ENCODE assay signal across 8 cellular contexts in genomic region chr3:19948192-19948591, GRCh38. TPM values are rescaled to one million over a fixed set of nuclear protein-coding genes. Genes with fewer than 3 reads are reported as not detected.
DNase-seq lines count a peak whose midpoint lies in the region; FAIRE-seq and TF ChIP-seq lines count a peak whose summit lies in the region.

No MANE protein-coding gene starts in this region.

- intact Hi-C loops in ovary (cut with DNase I): loop anchor here in 3 of 4 donors (5.0 to 10.0 kb wide), 3 partner anchors 87 to 237 kb away; partner anchors contain the start of genes KAT2B (in 1 of the 3) and SGO1 (in 1 of the 3)

- TF ChIP-seq POLR2A in Peyer's patch (IDR thresholded peaks at IDR 0.05): no peak
- no peak for TF ChIP-seq POLR2A in ovary (IDR thresholded peaks at IDR 0.05)
- TF ChIP-seq POLR2A in H54 (IDR thresholded peaks at IDR 0.05; ENCODE audit: low read depth, low read length): no peak

- no peak for DNase-seq in CD8-positive, alpha-beta memory T cell
- no peak for DNase-seq in Peyer's patch
- no peak for DNase-seq in epithelial cell of prostate (ENCODE audit: low read depth, low spot score)
- DNase-seq in ovary: no peak
- no peak for DNase-seq in AG20443 (ENCODE audit: low spot score)
- no peak for DNase-seq in H54 (ENCODE audit: insufficient read length, low spot score)
- no peak for DNase-seq in NCI-H2029 treated with DMSO at 0.1 percent for 48 hours (lab: John Stamatoyannopoulos, UW)
- no peak for DNase-seq in H4 (ENCODE audit: low spot score)

- WGBS in ovary, 3 donors: 0 to 1% (median 1%) methylated on average over 2 of the region's 2 CpGs

- no peaks in the 10 kb centered on the region for H3K9me3 ChIP-seq in CD8-positive, alpha-beta memory T cell (ENCODE audit: low read length)
- H3K9me3 ChIP-seq in Peyer's patch: no peaks in the 10 kb centered on the region
- no peaks in the 10 kb centered on the region for H3K9me3 ChIP-seq in ovary

- no peaks in the 10 kb centered on the region for H3K27me3 Mint-ChIP-seq in CD8-positive, alpha-beta memory T cell

- peaks cover 44% of the 10 kb centered on the region for H3K4me1 ChIP-seq in CD8-positive, alpha-beta memory T cell (ENCODE audit: insufficient read depth, low read length)
- peaks cover 0 to 23% (median 2%) of the 10 kb centered on the region in 4 donors for H3K4me1 ChIP-seq in Peyer's patch
- peaks cover 4% of the 10 kb centered on the region for H3K4me1 ChIP-seq in ovary (ENCODE audit: insufficient read depth)

- no peaks in the 10 kb centered on the region for H3K36me3 ChIP-seq in CD8-positive, alpha-beta memory T cell (ENCODE audit: insufficient read depth, low read length)
- peaks cover 0 to 16% (median 0%) of the 10 kb centered on the region in 3 donors for H3K36me3 ChIP-seq in Peyer's patch
- H3K36me3 ChIP-seq in ovary: no peaks in the 10 kb centered on the region

- H3K27me3 ChIP-seq in CD8-positive, alpha-beta memory T cell (ENCODE audit: insufficient read depth, low read length, poor library complexity, severe bottlenecking): no peaks in the 10 kb centered on the region
- H3K27me3 ChIP-seq in Peyer's patch: no peaks in the 10 kb centered on the region
- H3K27me3 ChIP-seq in ovary: no peaks in the 10 kb centered on the region

- peaks cover 60 to 79% (median 79%) of the 10 kb centered on the region in 3 donors for H3K4me1 Mint-ChIP-seq in CD8-positive, alpha-beta memory T cell

- H3K27ac Mint-ChIP-seq in CD8-positive, alpha-beta memory T cell: peak overlapping the region; percentile 91 to 100 (median 98)

- TF ChIP-seq CTCF in Peyer's patch (IDR thresholded peaks at IDR 0.05) (no peak), ovary (IDR thresholded peaks at IDR 0.05) (no peak)

- FAIRE-seq in H54 (lab: Jason Lieb, UNC): no peak

- H3K9me3 Mint-ChIP-seq in CD8-positive, alpha-beta memory T cell: no peaks in the 10 kb centered on the region

- peak overlapping the region; percentile 93 to 100 (median 98) for H3K4me3 Mint-ChIP-seq in CD8-positive, alpha-beta memory T cell

- CTCF ChIA-PET in CD8-positive, alpha-beta memory T cell (lab: Charles Lee): interaction anchor here (1.5 to 1.7 kb wide), 2 partner anchors 10 to 93 kb away, joined by 5 read pairs; no protein-coding TSS in a partner anchor

- H3K4me3 ChIP-seq in CD8-positive, alpha-beta memory T cell (ENCODE audit: low read length): peak overlapping the region; percentile 74
- H3K4me3 ChIP-seq in Peyer's patch (peak overlapping the region; percentile 62 to 97 (median 82)), ovary (peak overlapping the region; percentile 94)

- POLR2A ChIA-PET in CD8-positive, alpha-beta memory T cell (lab: Charles Lee): interaction anchor here (0.7 to 1.8 kb wide), 4 partner anchors 56 to 238 kb away, joined by 3 to 15 read pairs (median 5); partner anchors contain the start of genes KAT2B and SGO1

- peak overlapping the region; percentile 98 for H3K27ac ChIP-seq in CD8-positive, alpha-beta memory T cell (ENCODE audit: low read depth, low read length)
- H3K27ac ChIP-seq in Peyer's patch (peak overlapping the region; percentile 92 to 99 (median 96)), epithelial cell of prostate (peak overlapping the region; percentile 98), ovary (peak overlapping the region in 1 of 2 donors; percentile 92)

- peaks cover 0 to 49% (median 5%) of the 10 kb centered on the region in 3 donors for H3K36me3 Mint-ChIP-seq in CD8-positive, alpha-beta memory T cell

- no peak for TF ChIP-seq EP300 in ovary (IDR thresholded peaks at IDR 0.05)

RNA-seq across cellular contexts. Expression of gene RAB5A, which starts 1.3 kb away (rescaled TPM):
- total RNA-seq in CD8-positive, alpha-beta memory T cell: 10 to 100 TPM; 68.6 to 75.3 TPM
- polyA plus RNA-seq in CD8-positive, alpha-beta memory T cell: 46.4 TPM
- total RNA-seq in Peyer's patch (10 to 100 TPM; 56.9 to 80.4 (median 66.2) TPM), ovary (10 to 100 TPM; 39.8 to 61.2 (median 46.9) TPM)
- 10 to 100 TPM; 24.6 to 65.8 TPM for polyA plus RNA-seq in ovary
- total RNA-seq in H4 (2014; rRNA removed; shearing (Covaris generic)): 14.5 and 15.9 TPM in 2 replicates

RNA-seq across cellular contexts. Expression of gene EFHB, which starts 14.2 kb away (rescaled TPM):
- total RNA-seq in CD8-positive, alpha-beta memory T cell: 1 to 10 TPM in 1 of 2 experiments, under 1 TPM in 1; 0.39 to 1.3 TPM
- not detected for polyA plus RNA-seq in CD8-positive, alpha-beta memory T cell
- 1 to 10 TPM in 1 of 4 donors, under 1 TPM in 2, not detected in 1; 0.35 to 2.5 (median 0.40) TPM for total RNA-seq in Peyer's patch
- 1 to 10 TPM in 6 of 7 donors, under 1 TPM in 1; 0.42 to 9.2 (median 2.8) TPM for total RNA-seq in ovary
- under 1 TPM; 0.43 to 0.69 TPM for polyA plus RNA-seq in ovary
- total RNA-seq in H4 (2014; rRNA removed; shearing (Covaris generic)): not detected in 2 replicates
